In genomic region chr16:15898654-15899053, GRCh38 we compare ENCODE assay signal across 2 cellular contexts.
TF ChIP-seq lines count a peak whose summit lies in the region.

No MANE protein-coding gene starts in this region.

TF ChIP-seq in IMR-90, 13 proteins besides CTCF, POLR2A, EP300 and RAD21:
- TF ChIP-seq FOS (IDR thresholded peaks at IDR 0.05; ENCODE audit: low read depth, low read length) = no peak
- TF ChIP-seq MXI1 (IDR thresholded peaks at IDR 0.05; ENCODE audit: borderline replicate concordance, low read depth, low read length) = no peak

TF ChIP-seq in GM12878, 131 proteins besides CTCF, POLR2A, EP300 and RAD21:
- TF ChIP-seq CBX5 (IDR thresholded peaks at IDR 0.05; ENCODE audit: low read depth) (no peak), MXI1 (IDR thresholded peaks at IDR 0.05; ENCODE audit: low read depth, low read length) (no peak), ATF7 (IDR thresholded peaks at IDR 0.05; ENCODE audit: low read depth) (no peak), NKRF (conservative IDR thresholded peaks at IDR 0.05) (no peak), SUZ12 (IDR thresholded peaks at IDR 0.05; ENCODE audit: unreplicated experiment) (no peak), IKZF1 (conservative IDR thresholded peaks at IDR 0.05) (no peak)
